Comparison of ENCODE assay signal across 1 cellular context in the genomic region with DNA sequence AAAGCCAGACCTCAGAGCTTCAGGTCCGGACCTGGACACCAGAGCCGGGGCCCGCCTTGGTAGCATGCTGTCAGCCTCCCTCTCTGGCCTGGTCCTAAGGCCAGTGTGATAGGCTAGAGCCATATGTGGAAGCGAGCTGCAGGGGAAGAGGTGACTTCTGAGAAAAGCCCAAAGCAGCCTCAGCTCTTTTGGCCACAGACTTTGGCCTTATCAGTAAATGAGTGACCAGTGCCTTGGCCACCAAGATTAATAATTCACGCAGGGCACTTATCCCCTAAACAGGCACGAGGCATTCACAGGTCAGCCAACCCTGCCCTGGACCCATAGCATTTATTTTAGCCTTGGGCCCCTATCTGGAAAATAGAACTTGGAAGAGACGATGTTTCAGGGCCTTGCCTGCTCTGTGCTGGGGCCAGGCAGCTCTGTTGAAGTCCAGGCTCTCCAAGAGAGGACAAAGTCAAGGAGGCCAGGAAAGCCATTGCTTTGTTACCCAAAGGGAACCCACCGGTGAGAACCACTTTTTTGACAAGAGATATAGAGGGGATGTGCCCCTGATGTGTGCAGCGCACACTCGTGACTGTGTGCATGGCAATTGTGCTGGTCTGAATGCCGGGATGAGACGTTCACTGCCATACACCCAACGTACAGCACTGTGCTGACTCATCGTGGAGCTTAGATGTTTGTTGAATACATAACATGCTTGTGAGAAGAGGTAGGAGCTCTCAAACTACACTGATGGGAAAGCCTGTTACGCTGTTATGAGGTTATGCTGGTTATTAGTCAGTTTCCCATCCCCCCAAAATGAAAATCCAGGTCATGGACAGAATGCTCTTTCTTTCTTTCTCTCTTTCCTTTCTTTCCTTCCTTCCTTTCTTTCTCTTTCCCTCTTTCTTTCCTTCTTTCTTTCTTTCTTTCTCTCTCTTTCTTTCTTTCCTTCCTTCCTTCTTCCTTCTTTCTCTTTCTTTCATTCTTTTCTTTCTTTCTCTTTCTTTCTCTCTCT.
TF ChIP-seq lines count a peak whose summit lies in the region.

No MANE protein-coding gene starts in this region.

TF ChIP-seq in HepG2, 621 proteins besides CTCF, POLR2A, EP300 and RAD21 (continued from another document and continues in another):
- peak; percentile 91 for TF ChIP-seq ZNF142 (CRISPR knock-in tag; IDR thresholded peaks at IDR 0.05)
- TF ChIP-seq, protein P1, sequence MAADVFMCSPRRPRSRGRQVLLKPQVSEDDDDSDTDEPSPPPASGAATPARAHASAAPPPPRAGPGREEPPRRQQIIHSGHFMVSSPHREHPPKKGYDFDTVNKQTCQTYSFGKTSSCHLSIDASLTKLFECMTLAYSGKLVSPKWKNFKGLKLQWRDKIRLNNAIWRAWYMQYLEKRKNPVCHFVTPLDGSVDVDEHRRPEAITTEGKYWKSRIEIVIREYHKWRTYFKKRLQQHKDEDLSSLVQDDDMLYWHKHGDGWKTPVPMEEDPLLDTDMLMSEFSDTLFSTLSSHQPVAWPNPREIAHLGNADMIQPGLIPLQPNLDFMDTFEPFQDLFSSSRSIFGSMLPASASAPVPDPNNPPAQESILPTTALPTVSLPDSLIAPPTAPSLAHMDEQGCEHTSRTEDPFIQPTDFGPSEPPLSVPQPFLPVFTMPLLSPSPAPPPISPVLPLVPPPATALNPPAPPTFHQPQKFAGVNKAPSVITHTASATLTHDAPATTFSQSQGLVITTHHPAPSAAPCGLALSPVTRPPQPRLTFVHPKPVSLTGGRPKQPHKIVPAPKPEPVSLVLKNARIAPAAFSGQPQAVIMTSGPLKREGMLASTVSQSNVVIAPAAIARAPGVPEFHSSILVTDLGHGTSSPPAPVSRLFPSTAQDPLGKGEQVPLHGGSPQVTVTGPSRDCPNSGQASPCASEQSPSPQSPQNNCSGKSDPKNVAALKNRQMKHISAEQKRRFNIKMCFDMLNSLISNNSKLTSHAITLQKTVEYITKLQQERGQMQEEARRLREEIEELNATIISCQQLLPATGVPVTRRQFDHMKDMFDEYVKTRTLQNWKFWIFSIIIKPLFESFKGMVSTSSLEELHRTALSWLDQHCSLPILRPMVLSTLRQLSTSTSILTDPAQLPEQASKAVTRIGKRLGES (CRISPR knock-in tag; IDR thresholded peaks at IDR 0.05; ENCODE audit: borderline replicate concordance), result peak; percentile 86; the same call in 1 of the 2 replicates
- TF ChIP-seq, protein P2, sequence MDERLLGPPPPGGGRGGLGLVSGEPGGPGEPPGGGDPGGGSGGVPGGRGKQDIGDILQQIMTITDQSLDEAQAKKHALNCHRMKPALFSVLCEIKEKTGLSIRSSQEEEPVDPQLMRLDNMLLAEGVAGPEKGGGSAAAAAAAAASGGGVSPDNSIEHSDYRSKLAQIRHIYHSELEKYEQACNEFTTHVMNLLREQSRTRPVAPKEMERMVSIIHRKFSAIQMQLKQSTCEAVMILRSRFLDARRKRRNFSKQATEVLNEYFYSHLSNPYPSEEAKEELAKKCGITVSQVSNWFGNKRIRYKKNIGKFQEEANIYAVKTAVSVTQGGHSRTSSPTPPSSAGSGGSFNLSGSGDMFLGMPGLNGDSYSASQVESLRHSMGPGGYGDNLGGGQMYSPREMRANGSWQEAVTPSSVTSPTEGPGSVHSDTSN (CRISPR knock-in tag; IDR thresholded peaks at IDR 0.05), result no peak
- TF ChIP-seq NFKBIZ (CRISPR knock-in tag; IDR thresholded peaks at IDR 0.05), result peak; percentile 59; the same call in 1 of the 2 replicates
- 0 out of 2 replicates have a peak, but pooled peaks have one; percentile 39 for TF ChIP-seq ZNF296 (CRISPR knock-in tag; conservative IDR thresholded peaks at IDR 0.05)
- peak; percentile 71; the same call in 1 of the 2 replicates for TF ChIP-seq THAP7 (CRISPR knock-in tag; IDR thresholded peaks at IDR 0.05)
- TF ChIP-seq RFX3 (CRISPR knock-in tag; IDR thresholded peaks at IDR 0.05), result no peak
- no peak for TF ChIP-seq SMARCC2 (IDR thresholded peaks at IDR 0.05)
- peak; percentile 33; the same call in 1 of the 2 replicates for TF ChIP-seq GZF1 (CRISPR knock-in tag; IDR thresholded peaks at IDR 0.05)
- TF ChIP-seq TARDBP (CRISPR knock-in tag; IDR thresholded peaks at IDR 0.05), result no peak
- no peak for TF ChIP-seq THRA (CRISPR knock-in tag; IDR thresholded peaks at IDR 0.05; ENCODE audit: borderline replicate concordance)
- TF ChIP-seq, protein P3, sequence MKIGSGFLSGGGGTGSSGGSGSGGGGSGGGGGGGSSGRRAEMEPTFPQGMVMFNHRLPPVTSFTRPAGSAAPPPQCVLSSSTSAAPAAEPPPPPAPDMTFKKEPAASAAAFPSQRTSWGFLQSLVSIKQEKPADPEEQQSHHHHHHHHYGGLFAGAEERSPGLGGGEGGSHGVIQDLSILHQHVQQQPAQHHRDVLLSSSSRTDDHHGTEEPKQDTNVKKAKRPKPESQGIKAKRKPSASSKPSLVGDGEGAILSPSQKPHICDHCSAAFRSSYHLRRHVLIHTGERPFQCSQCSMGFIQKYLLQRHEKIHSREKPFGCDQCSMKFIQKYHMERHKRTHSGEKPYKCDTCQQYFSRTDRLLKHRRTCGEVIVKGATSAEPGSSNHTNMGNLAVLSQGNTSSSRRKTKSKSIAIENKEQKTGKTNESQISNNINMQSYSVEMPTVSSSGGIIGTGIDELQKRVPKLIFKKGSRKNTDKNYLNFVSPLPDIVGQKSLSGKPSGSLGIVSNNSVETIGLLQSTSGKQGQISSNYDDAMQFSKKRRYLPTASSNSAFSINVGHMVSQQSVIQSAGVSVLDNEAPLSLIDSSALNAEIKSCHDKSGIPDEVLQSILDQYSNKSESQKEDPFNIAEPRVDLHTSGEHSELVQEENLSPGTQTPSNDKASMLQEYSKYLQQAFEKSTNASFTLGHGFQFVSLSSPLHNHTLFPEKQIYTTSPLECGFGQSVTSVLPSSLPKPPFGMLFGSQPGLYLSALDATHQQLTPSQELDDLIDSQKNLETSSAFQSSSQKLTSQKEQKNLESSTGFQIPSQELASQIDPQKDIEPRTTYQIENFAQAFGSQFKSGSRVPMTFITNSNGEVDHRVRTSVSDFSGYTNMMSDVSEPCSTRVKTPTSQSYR (CRISPR knock-in tag; IDR thresholded peaks at IDR 0.05; ENCODE audit: borderline replicate concordance), result peak; percentile 59; the same call in 1 of the 2 replicates
- TF ChIP-seq ZNF530 (CRISPR knock-in tag; IDR thresholded peaks at IDR 0.05; ENCODE audit: low read depth), result no peak
- TF ChIP-seq ARNT2 (CRISPR knock-in tag; IDR thresholded peaks at IDR 0.05; ENCODE audit: low read depth), result peak; percentile 70
- 0 out of 2 replicates have a peak, but pooled peaks have one; percentile 17 for TF ChIP-seq TCF7 (IDR thresholded peaks at IDR 0.05; ENCODE audit: low read depth)
- peak; percentile 72 for TF ChIP-seq ZNF205 (CRISPR knock-in tag; IDR thresholded peaks at IDR 0.05)
- no peak for TF ChIP-seq ATRX (CRISPR knock-in tag; IDR thresholded peaks at IDR 0.05; ENCODE audit: borderline replicate concordance)
- no peak for TF ChIP-seq JUNB (CRISPR knock-in tag; IDR thresholded peaks at IDR 0.05; ENCODE audit: borderline replicate concordance)
- TF ChIP-seq, protein P4, sequence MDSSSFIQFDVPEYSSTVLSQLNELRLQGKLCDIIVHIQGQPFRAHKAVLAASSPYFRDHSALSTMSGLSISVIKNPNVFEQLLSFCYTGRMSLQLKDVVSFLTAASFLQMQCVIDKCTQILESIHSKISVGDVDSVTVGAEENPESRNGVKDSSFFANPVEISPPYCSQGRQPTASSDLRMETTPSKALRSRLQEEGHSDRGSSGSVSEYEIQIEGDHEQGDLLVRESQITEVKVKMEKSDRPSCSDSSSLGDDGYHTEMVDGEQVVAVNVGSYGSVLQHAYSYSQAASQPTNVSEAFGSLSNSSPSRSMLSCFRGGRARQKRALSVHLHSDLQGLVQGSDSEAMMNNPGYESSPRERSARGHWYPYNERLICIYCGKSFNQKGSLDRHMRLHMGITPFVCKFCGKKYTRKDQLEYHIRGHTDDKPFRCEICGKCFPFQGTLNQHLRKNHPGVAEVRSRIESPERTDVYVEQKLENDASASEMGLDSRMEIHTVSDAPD (CRISPR knock-in tag; IDR thresholded peaks at IDR 0.05), result no peak; the same call in 1 of the 2 replicates
- TF ChIP-seq ZNF766 (CRISPR knock-in tag; IDR thresholded peaks at IDR 0.05; ENCODE audit: borderline replicate concordance), result peak; percentile 87
- TF ChIP-seq ISL2 (CRISPR knock-in tag; IDR thresholded peaks at IDR 0.05), result peak; percentile 80
- TF ChIP-seq, protein P5, sequence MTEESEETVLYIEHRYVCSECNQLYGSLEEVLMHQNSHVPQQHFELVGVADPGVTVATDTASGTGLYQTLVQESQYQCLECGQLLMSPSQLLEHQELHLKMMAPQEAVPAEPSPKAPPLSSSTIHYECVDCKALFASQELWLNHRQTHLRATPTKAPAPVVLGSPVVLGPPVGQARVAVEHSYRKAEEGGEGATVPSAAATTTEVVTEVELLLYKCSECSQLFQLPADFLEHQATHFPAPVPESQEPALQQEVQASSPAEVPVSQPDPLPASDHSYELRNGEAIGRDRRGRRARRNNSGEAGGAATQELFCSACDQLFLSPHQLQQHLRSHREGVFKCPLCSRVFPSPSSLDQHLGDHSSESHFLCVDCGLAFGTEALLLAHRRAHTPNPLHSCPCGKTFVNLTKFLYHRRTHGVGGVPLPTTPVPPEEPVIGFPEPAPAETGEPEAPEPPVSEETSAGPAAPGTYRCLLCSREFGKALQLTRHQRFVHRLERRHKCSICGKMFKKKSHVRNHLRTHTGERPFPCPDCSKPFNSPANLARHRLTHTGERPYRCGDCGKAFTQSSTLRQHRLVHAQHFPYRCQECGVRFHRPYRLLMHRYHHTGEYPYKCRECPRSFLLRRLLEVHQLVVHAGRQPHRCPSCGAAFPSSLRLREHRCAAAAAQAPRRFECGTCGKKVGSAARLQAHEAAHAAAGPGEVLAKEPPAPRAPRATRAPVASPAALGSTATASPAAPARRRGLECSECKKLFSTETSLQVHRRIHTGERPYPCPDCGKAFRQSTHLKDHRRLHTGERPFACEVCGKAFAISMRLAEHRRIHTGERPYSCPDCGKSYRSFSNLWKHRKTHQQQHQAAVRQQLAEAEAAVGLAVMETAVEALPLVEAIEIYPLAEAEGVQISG (CRISPR knock-in tag; IDR thresholded peaks at IDR 0.05), result peak; percentile 80
- TF ChIP-seq IKZF1 (IDR thresholded peaks at IDR 0.05), result no peak
